In the genomic region with DNA sequence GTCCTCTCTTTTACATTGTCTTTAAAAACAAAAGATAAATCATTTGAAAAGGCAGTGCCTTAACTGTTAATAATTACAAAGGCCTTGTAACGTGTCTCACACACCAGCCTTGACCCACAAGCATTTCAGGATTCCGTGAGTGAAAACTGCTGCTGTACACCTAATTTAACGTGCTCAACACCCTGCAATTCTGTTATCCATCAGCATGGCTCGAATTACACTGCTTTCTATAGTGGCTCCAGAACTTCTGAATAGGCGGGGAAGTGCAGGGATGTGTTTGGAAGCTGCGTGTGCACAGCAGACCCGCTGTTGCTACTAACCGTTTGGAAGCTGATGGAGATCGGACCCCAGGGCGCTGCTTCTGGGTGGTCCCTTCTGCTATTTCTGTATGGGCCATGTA, we compare ENCODE assay signal across 13 cellular contexts. TPM values are rescaled to one million over a fixed set of nuclear protein-coding genes. Genes with fewer than 3 reads are reported as not detected.
DNase-seq lines count a peak whose midpoint lies in the region; ATAC-seq and TF ChIP-seq lines count a peak whose summit lies in the region.
"Had no signal": no experiment of that assay in that cellular context is flagged by ENCODE, and none has a peak within 500 bp of the region (broad histone marks: within the 10 kb centered on the region; RNA-seq: fewer than 3 reads in every experiment).

No MANE protein-coding gene starts in this region.

- H3K36me3 Mint-ChIP-seq in GM23338 (ENCODE audit: low read depth), result no peaks in the 10 kb centered on the region
- no peaks in the 10 kb centered on the region for H3K36me3 Mint-ChIP-seq in activated naive CD4-positive, alpha-beta T cell treated with anti-CD3 and anti-CD28 coated beads for 36 hours (ENCODE audit: low read depth)
- H3K36me3 Mint-ChIP-seq: CD4-positive, alpha-beta memory T cell; IgD-negative memory B cell had no signal

- H3K9me3 ChIP-seq in OCI-LY3 (ENCODE audit: insufficient read depth, low read length), result no peaks in the 10 kb centered on the region
- no peaks in the 10 kb centered on the region for H3K9me3 ChIP-seq in mesenchymal stem cell (ENCODE audit: control insufficient read depth, low read length)
- H3K9me3 ChIP-seq: A549, BE2C had no signal

- H3K4me3 ChIP-seq in GM23338 (no peak overlapping the region), OCI-LY3 (ENCODE audit: low read length) (no peak overlapping the region), mesenchymal stem cell (ENCODE audit: insufficient read depth in 1 of 2, low read depth in 1 of 2, low read length in 2 of 2) (no peak overlapping the region)
- H3K4me3 ChIP-seq: A549 had no signal

- H3K4me1 ChIP-seq in GM23338 (ENCODE audit: insufficient read depth) (no peaks in the 10 kb centered on the region), OCI-LY3 (ENCODE audit: low read length) (peaks cover 26% of the 10 kb centered on the region), mesenchymal stem cell (ENCODE audit: control insufficient read depth, insufficient read depth, low read depth, low read length) (peaks cover 3% of the 10 kb centered on the region)
- H3K4me1 ChIP-seq: BE2C had no signal

- no peaks in the 10 kb centered on the region for H3K79me1 ChIP-seq in mesenchymal stem cell (replicated peaks; ENCODE audit: low read length, poor library complexity, severe bottlenecking)

- CTCF ChIA-PET in activated naive CD4-positive, alpha-beta T cell treated with anti-CD3 and anti-CD28 coated beads for 36 hours (lab: Charles Lee), result no interaction called here

- peak; percentile 67 for DNase-seq in Caki2 (ENCODE audit: low read depth)
- DNase-seq in GM23338 (ENCODE audit: low spot score), result no peak
- DNase-seq in mesenchymal stem cell, result no peak
- no peak for DNase-seq in activated naive CD4-positive, alpha-beta T cell treated with anti-CD3 and anti-CD28 coated beads for 36 hours
- no peak for DNase-seq in DMS153 (lab: John Stamatoyannopoulos, UW)
- DNase-seq: BE2C; CD4-positive, alpha-beta memory T cell had no signal

- ATAC-seq in GM23338, result no peak; the same call in 2 of the 3 replicates
- ATAC-seq in esophagus mucosa, result no peak
- ATAC-seq: A549, HCT116 had no signal

- H2BK12ac ChIP-seq in mesenchymal stem cell (ENCODE audit: low read length in 2 of 2), result no peak overlapping the region

- no peak overlapping the region for H2BK120ac ChIP-seq in mesenchymal stem cell (ENCODE audit: low read depth, low read length)

- no peak overlapping the region for H4K8ac ChIP-seq in mesenchymal stem cell (ENCODE audit: low read length)

- no peaks in the 10 kb centered on the region for H4K20me1 ChIP-seq in GM23338 (replicated peaks; ENCODE audit: insufficient read depth)
- H4K20me1 ChIP-seq in OCI-LY3 (ENCODE audit: insufficient read depth, low read length), result no peaks in the 10 kb centered on the region

- H3K14ac ChIP-seq in mesenchymal stem cell (ENCODE audit: low read length in 2 of 2), result no peak overlapping the region

- H3K27ac ChIP-seq in GM23338 (ENCODE audit: low read depth), result no peak overlapping the region
- no peak overlapping the region for H3K27ac ChIP-seq in OCI-LY3 (ENCODE audit: low read length)
- no peak overlapping the region for H3K27ac ChIP-seq in mesenchymal stem cell (ENCODE audit: low read length, poor library complexity, severe bottlenecking)
- H3K27ac ChIP-seq: C4-2B had no signal

- H3K9me2 ChIP-seq in GM23338 (ENCODE audit: insufficient read depth), result no peaks in the 10 kb centered on the region

- intact Hi-C loops in activated naive CD4-positive, alpha-beta T cell treated with anti-CD3 and anti-CD28 coated beads for 36 hours (cut with micrococcal nuclease), result no loop called here

- no peak overlapping the region for H3K27ac Mint-ChIP-seq in GM23338
- no peak overlapping the region for H3K27ac Mint-ChIP-seq in activated naive CD4-positive, alpha-beta T cell treated with anti-CD3 and anti-CD28 coated beads for 36 hours
- H3K27ac Mint-ChIP-seq: CD4-positive, alpha-beta memory T cell; IgD-negative memory B cell had no signal

- no peak overlapping the region for H2AK5ac ChIP-seq in mesenchymal stem cell (ENCODE audit: low read length, severe bottlenecking)

- no peak overlapping the region for H2BK5ac ChIP-seq in mesenchymal stem cell (ENCODE audit: low read depth, low read length, poor library complexity, severe bottlenecking)

- H3K4ac ChIP-seq in mesenchymal stem cell (ENCODE audit: low read depth in 1 of 2, low read length in 2 of 2), result no peak overlapping the region

- H3K27me3 Mint-ChIP-seq in GM23338 (ENCODE audit: insufficient read depth, low read depth, poor library complexity), result peaks cover 2% of the 10 kb centered on the region
- peaks cover 17% of the 10 kb centered on the region for H3K27me3 Mint-ChIP-seq in activated naive CD4-positive, alpha-beta T cell treated with anti-CD3 and anti-CD28 coated beads for 36 hours (ENCODE audit: low read depth)

- H3K36me3 ChIP-seq in GM23338 (ENCODE audit: insufficient read depth), result no peaks in the 10 kb centered on the region
- H3K36me3 ChIP-seq in OCI-LY3 (replicated peaks; ENCODE audit: low read depth, low read length), result no peaks in the 10 kb centered on the region
- no peaks in the 10 kb centered on the region for H3K36me3 ChIP-seq in mesenchymal stem cell (ENCODE audit: control insufficient read depth in 1 of 2, insufficient read depth in 2 of 2, low read depth in 1 of 2, low read length in 2 of 2)
- H3K36me3 ChIP-seq: BE2C had no signal

- H4K91ac ChIP-seq in mesenchymal stem cell (ENCODE audit: low read length), result no peak overlapping the region

- no peak for TF ChIP-seq CTCF in GM23338 (conservative IDR thresholded peaks at IDR 0.05; ENCODE audit: low read depth in 2 of 2)
- TF ChIP-seq CTCF in OCI-LY3 (IDR thresholded peaks at IDR 0.05; ENCODE audit: low read depth, low read length), result no peak

- H2AFZ ChIP-seq in GM23338, result peak overlapping the region; percentile 83; the same call in 1 of the 2 replicates
- no peak overlapping the region for H2AFZ ChIP-seq in OCI-LY3 (ENCODE audit: low read depth, low read length)
- no peak overlapping the region for H2AFZ ChIP-seq in mesenchymal stem cell (ENCODE audit: low read depth, low read length)

- H3K27me3 ChIP-seq in GM23338 (ENCODE audit: insufficient read depth) (no peaks in the 10 kb centered on the region), OCI-LY3 (ENCODE audit: low read depth, low read length) (peaks cover 31% of the 10 kb centered on the region), mesenchymal stem cell (ENCODE audit: control insufficient read depth in 1 of 2, insufficient read depth in 1 of 2, low read length in 2 of 2) (peaks cover 0 to 46% of the 10 kb centered on the region in 2 experiments)

- no peaks in the 10 kb centered on the region for H3K9me3 Mint-ChIP-seq in GM23338
- H3K9me3 Mint-ChIP-seq in activated naive CD4-positive, alpha-beta T cell treated with anti-CD3 and anti-CD28 coated beads for 36 hours, result no peaks in the 10 kb centered on the region
- H3K9me3 Mint-ChIP-seq: IgD-negative memory B cell had no signal

- H3K79me2 ChIP-seq in GM23338 (replicated peaks; ENCODE audit: insufficient read depth), result no peaks in the 10 kb centered on the region
- no peaks in the 10 kb centered on the region for H3K79me2 ChIP-seq in OCI-LY3 (ENCODE audit: low read length)

- no peak overlapping the region for H3K18ac ChIP-seq in mesenchymal stem cell (ENCODE audit: low read depth in 1 of 2, low read length in 2 of 2)

- no peak overlapping the region for H3K23ac ChIP-seq in mesenchymal stem cell (ENCODE audit: low read length in 2 of 2)

- no peak overlapping the region for H3K4me2 ChIP-seq in GM23338
- peak overlapping the region; percentile 3; the same call in 1 of the 2 replicates for H3K4me2 ChIP-seq in OCI-LY3 (ENCODE audit: low read length)
- peak overlapping the region; percentile 20 for H3K4me2 ChIP-seq in mesenchymal stem cell (ENCODE audit: low read length, poor library complexity, severe bottlenecking)
- H3K4me2 ChIP-seq: A549 had no signal

- 67% methylated on average over 10 of the region's 10 CpGs for WGBS in mesenchymal stem cell

- no peaks in the 10 kb centered on the region for H3F3A ChIP-seq in GM23338 (replicated peaks; ENCODE audit: low read depth)

- in situ Hi-C loops in Caki2 (cut with HindIII; ENCODE audit: low pct_unique_long_range_greater_than_20kb, low sequenced_read_pairs), result no loop called here

- no peak overlapping the region for H3K4me3 Mint-ChIP-seq in GM23338
- no peak overlapping the region for H3K4me3 Mint-ChIP-seq in activated naive CD4-positive, alpha-beta T cell treated with anti-CD3 and anti-CD28 coated beads for 36 hours
- H3K4me3 Mint-ChIP-seq: CD4-positive, alpha-beta memory T cell; IgD-negative memory B cell had no signal

- H3K9ac ChIP-seq in OCI-LY3 (ENCODE audit: low read length) (no peak overlapping the region), mesenchymal stem cell (ENCODE audit: low read length) (no peak overlapping the region)

- H3K4me1 Mint-ChIP-seq in GM23338, result peaks cover 3% of the 10 kb centered on the region; the same call in 2 of the 3 replicates
- no peaks in the 10 kb centered on the region for H3K4me1 Mint-ChIP-seq in activated naive CD4-positive, alpha-beta T cell treated with anti-CD3 and anti-CD28 coated beads for 36 hours (ENCODE audit: low read depth)
- H3K4me1 Mint-ChIP-seq: CD4-positive, alpha-beta memory T cell; IgD-negative memory B cell had no signal

- no peak overlapping the region for H2BK15ac ChIP-seq in mesenchymal stem cell (ENCODE audit: low read depth, poor library complexity, severe bottlenecking)

TF ChIP-seq in GM23338, 12 proteins besides CTCF, POLR2A, EP300 and RAD21 (continues in another document):
- TF ChIP-seq ZNF331 (CRISPR knock-in tag; IDR thresholded peaks at IDR 0.05; ENCODE audit: low read depth), result no peak

RNA-seq across cellular contexts. Expression of gene ETFA, which starts 9.9 kb away (rescaled TPM):
- 221 and 246 TPM in 2 replicates for total RNA-seq in Caki2 (2014; rRNA removed; shearing (Covaris generic); ENCODE audit: low replicate concordance)
- total RNA-seq in GM23338 (2014; rRNA removed; shearing (Covaris generic)), result 52.9 and 62.3 TPM in 2 replicates
- polyA plus RNA-seq in GM23338 (2016; fragmentation: Nextera tagmentation; extraction: Ambion mirVana), result 61.7 and 69.1 TPM in 2 replicates
- 77.6 TPM for polyA plus RNA-seq in mesenchymal stem cell (2013, experiment 1 of 2)
- polyA plus RNA-seq in mesenchymal stem cell (2013, experiment 2 of 2), result 79.1 TPM
- total RNA-seq in activated naive CD4-positive, alpha-beta T cell treated with anti-CD3 and anti-CD28 coated beads for 36 hours, result 100 to 1,000 TPM; 158 to 166 TPM
- total RNA-seq in esophagus mucosa, result 79.8 TPM

RNA-seq across cellular contexts. Expression of gene ISL2, which starts 15.4 kb away (rescaled TPM):
- 1.4 and 8.1 TPM in 2 replicates for total RNA-seq in Caki2 (2014; rRNA removed; shearing (Covaris generic); ENCODE audit: low replicate concordance)
- total RNA-seq in GM23338 (2014; rRNA removed; shearing (Covaris generic)), result 2.2 and 2.7 TPM in 2 replicates
- polyA plus RNA-seq in GM23338 (2016; fragmentation: Nextera tagmentation; extraction: Ambion mirVana), result 0.65 and 1.0 TPM in 2 replicates
- 0.30 TPM for polyA plus RNA-seq in mesenchymal stem cell (2013, experiment 1 of 2)
- polyA plus RNA-seq in mesenchymal stem cell (2013, experiment 2 of 2), result 0.26 TPM
- total RNA-seq in activated naive CD4-positive, alpha-beta T cell treated with anti-CD3 and anti-CD28 coated beads for 36 hours, result not detected
- not detected for total RNA-seq in esophagus mucosa
- total RNA-seq: CD4-positive, alpha-beta memory T cell had no signal
- polyA plus RNA-seq: CD4-positive, alpha-beta memory T cell had no signal
